ENCODE assay signal across 8 cellular contexts in the genomic region with DNA sequence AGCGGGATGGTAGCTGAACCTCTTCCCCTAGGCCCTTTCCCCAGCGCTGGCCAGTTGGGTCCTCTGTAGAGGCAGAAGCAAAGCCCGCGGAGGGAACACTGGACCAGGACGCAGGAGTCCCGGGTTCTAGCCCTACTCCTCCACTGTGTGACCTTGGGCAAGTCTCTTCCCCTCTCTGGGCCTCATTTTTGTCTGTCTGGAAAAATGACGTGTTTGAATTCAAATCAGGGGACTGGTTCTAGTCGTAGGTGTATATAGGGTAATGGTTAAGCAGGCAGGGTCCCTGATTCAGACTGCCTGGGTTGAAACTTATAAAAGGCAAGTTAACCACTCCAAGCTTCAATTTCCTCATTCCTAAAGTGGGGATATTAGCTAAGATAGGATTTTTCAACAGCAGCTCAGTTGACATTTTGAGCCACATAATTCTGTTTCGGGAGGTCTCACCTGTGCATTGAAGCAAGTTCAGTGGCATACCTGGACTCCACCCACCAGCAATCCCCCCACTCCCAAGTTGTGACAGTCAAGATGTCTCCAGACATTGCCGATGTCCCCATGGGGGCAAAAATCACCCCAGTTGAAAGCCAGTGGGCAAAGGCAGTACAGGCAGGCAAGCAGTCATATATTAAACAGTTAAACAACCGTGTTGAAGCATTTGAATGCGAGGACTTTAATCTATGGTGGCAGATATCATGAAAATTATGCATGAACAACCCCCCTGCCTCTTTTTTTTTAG. TPM values are rescaled to one million over a fixed set of nuclear protein-coding genes. Genes with fewer than 3 reads are reported as not detected.
DNase-seq lines count a peak whose midpoint lies in the region; ATAC-seq and TF ChIP-seq lines count a peak whose summit lies in the region.

No MANE protein-coding gene starts in this region.

- H3K9me3 Mint-ChIP-seq in activated naive CD4-positive, alpha-beta T cell treated with anti-CD3 and anti-CD28 coated beads for 36 hours = no peaks in the 10 kb centered on the region
- H3K9me3 Mint-ChIP-seq in activated CD8-positive, alpha-beta T cell treated with anti-CD3 and anti-CD28 coated beads for 36 hours = no peaks in the 10 kb centered on the region
- H3K9me3 Mint-ChIP-seq in stimulated activated effector memory CD8-positive, alpha-beta T cell treated with anti-CD3 and anti-CD28 coated beads, Interleukin-12 subunit alpha, Interleukin-12 subunit beta, amount 100 ng/mL, for 72 hours = no peaks in the 10 kb centered on the region

- no peak overlapping the region for H3K27ac ChIP-seq in iPS DF 6.9 (ENCODE audit: low read length)

- no peaks in the 10 kb centered on the region for H3K9me3 ChIP-seq in iPS DF 6.9 (ENCODE audit: control insufficient read depth, insufficient read depth, low read length)

- H3K4me3 Mint-ChIP-seq in activated naive CD4-positive, alpha-beta T cell treated with anti-CD3 and anti-CD28 coated beads for 36 hours = peak overlapping the region; percentile 96
- peak overlapping the region; percentile 95 for H3K4me3 Mint-ChIP-seq in activated CD8-positive, alpha-beta T cell treated with anti-CD3 and anti-CD28 coated beads for 36 hours
- H3K4me3 Mint-ChIP-seq in stimulated activated effector memory CD8-positive, alpha-beta T cell treated with anti-CD3 and anti-CD28 coated beads, Interleukin-12 subunit alpha, Interleukin-12 subunit beta, amount 100 ng/mL, for 72 hours = peak overlapping the region; percentile 70

- no peaks in the 10 kb centered on the region for H3K36me3 ChIP-seq in iPS DF 6.9 (ENCODE audit: control insufficient read depth, insufficient read depth, low read length)

- H3K4me3 ChIP-seq in iPS DF 6.9 (ENCODE audit: low read length) = peak overlapping the region; percentile 84

- WGBS in iPS DF 6.9 (ENCODE audit: insufficient coverage, insufficient read length) = no CpG with 5 or more reads among the region's 12 CpGs

- no peaks in the 10 kb centered on the region for H3K27me3 Mint-ChIP-seq in activated naive CD4-positive, alpha-beta T cell treated with anti-CD3 and anti-CD28 coated beads for 36 hours (ENCODE audit: low read depth)
- no peaks in the 10 kb centered on the region for H3K27me3 Mint-ChIP-seq in activated CD8-positive, alpha-beta T cell treated with anti-CD3 and anti-CD28 coated beads for 36 hours

- peaks cover 37% of the 10 kb centered on the region for H3K4me1 Mint-ChIP-seq in activated naive CD4-positive, alpha-beta T cell treated with anti-CD3 and anti-CD28 coated beads for 36 hours (ENCODE audit: low read depth)
- H3K4me1 Mint-ChIP-seq in activated CD8-positive, alpha-beta T cell treated with anti-CD3 and anti-CD28 coated beads for 36 hours (ENCODE audit: low read depth) = peaks cover 33% of the 10 kb centered on the region
- peaks cover 17% of the 10 kb centered on the region for H3K4me1 Mint-ChIP-seq in stimulated activated effector memory CD8-positive, alpha-beta T cell treated with anti-CD3 and anti-CD28 coated beads, Interleukin-12 subunit alpha, Interleukin-12 subunit beta, amount 100 ng/mL, for 72 hours

- ATAC-seq in activated CD8-positive, alpha-beta T cell treated with anti-CD3 and anti-CD28 coated beads for 36 hours = no peak
- ATAC-seq in stimulated activated effector memory CD8-positive, alpha-beta T cell treated with anti-CD3 and anti-CD28 coated beads, Interleukin-12 subunit alpha, Interleukin-12 subunit beta, amount 100 ng/mL, for 72 hours = no peak
- no peak for ATAC-seq in GM21367 (IDR thresholded peaks at IDR 0.05; ENCODE audit: unreplicated experiment)

- POLR2A ChIA-PET in activated CD8-positive, alpha-beta T cell treated with anti-CD3 and anti-CD28 coated beads for 36 hours (lab: Charles Lee) = interaction anchor here (1.0 to 2.9 kb wide), 13 partner anchors 9 to 198 kb away, joined by 3 to 21 read pairs (median 5); partner anchors contain the start of genes DDX54 and RITA1

- DNase-seq in activated naive CD4-positive, alpha-beta T cell treated with anti-CD3 and anti-CD28 coated beads for 36 hours = no peak
- DNase-seq in activated naive CD4-positive, alpha-beta T cell (lab: John Stamatoyannopoulos, UW) = no peak
- no peak for DNase-seq in activated CD8-positive, alpha-beta T cell treated with anti-CD3 and anti-CD28 coated beads for 36 hours
- DNase-seq in iPS DF 6.9 (ENCODE audit: low read depth, low spot score) = no peak
- DNase-seq in stimulated activated effector memory CD8-positive, alpha-beta T cell treated with anti-CD3 and anti-CD28 coated beads, Interleukin-12 subunit alpha, Interleukin-12 subunit beta, amount 100 ng/mL, for 72 hours (ENCODE audit: low spot score in 2 of 2) = peak; percentile 9 to 69
- no peak for DNase-seq in HPDE6-E6E7 (ENCODE audit: extremely low spot score)
- no peak for DNase-seq in DMS 273 (lab: John Stamatoyannopoulos, UW; ENCODE audit: unreplicated experiment)

- CTCF ChIA-PET in activated naive CD4-positive, alpha-beta T cell treated with anti-CD3 and anti-CD28 coated beads for 36 hours (lab: Charles Lee) = interaction anchor here (1.0 to 1.7 kb wide), 8 partner anchors 8 to 47 kb away, joined by 3 to 13 read pairs (median 4); partner anchors contain the start of genes DDX54 and RITA1
- CTCF ChIA-PET in activated CD8-positive, alpha-beta T cell treated with anti-CD3 and anti-CD28 coated beads for 36 hours (lab: Charles Lee) = interaction anchor here (0.8 to 4.6 kb wide), 8 partner anchors 8 to 48 kb away, joined by 3 to 23 read pairs (median 4); no protein-coding TSS in a partner anchor

- no peak for TF ChIP-seq CTCF in activated CD8-positive, alpha-beta T cell treated with anti-CD3 and anti-CD28 coated beads for 36 hours (IDR thresholded peaks at IDR 0.05)

- H3K27me3 ChIP-seq in iPS DF 6.9 (ENCODE audit: control insufficient read depth, insufficient read depth, low read length) = no peaks in the 10 kb centered on the region

- H3K36me3 Mint-ChIP-seq in activated naive CD4-positive, alpha-beta T cell treated with anti-CD3 and anti-CD28 coated beads for 36 hours (ENCODE audit: low read depth) = peaks cover 6% of the 10 kb centered on the region
- H3K36me3 Mint-ChIP-seq in activated CD8-positive, alpha-beta T cell treated with anti-CD3 and anti-CD28 coated beads for 36 hours (ENCODE audit: low read depth) = peaks cover 5% of the 10 kb centered on the region
- H3K36me3 Mint-ChIP-seq in stimulated activated effector memory CD8-positive, alpha-beta T cell treated with anti-CD3 and anti-CD28 coated beads, Interleukin-12 subunit alpha, Interleukin-12 subunit beta, amount 100 ng/mL, for 72 hours = peaks cover 17% of the 10 kb centered on the region

- H3K27ac Mint-ChIP-seq in activated naive CD4-positive, alpha-beta T cell treated with anti-CD3 and anti-CD28 coated beads for 36 hours = peak overlapping the region; percentile 92
- peak overlapping the region; percentile 88 for H3K27ac Mint-ChIP-seq in activated CD8-positive, alpha-beta T cell treated with anti-CD3 and anti-CD28 coated beads for 36 hours
- H3K27ac Mint-ChIP-seq in stimulated activated effector memory CD8-positive, alpha-beta T cell treated with anti-CD3 and anti-CD28 coated beads, Interleukin-12 subunit alpha, Interleukin-12 subunit beta, amount 100 ng/mL, for 72 hours = peak overlapping the region; percentile 85

- intact Hi-C loops in activated naive CD4-positive, alpha-beta T cell treated with anti-CD3 and anti-CD28 coated beads for 36 hours (cut with micrococcal nuclease) = loop anchor here (1.0 to 5.0 kb wide), 8 partner anchors 8 to 740 kb away; partner anchors contain the start of genes DDX54, OAS2, PLBD2 and RITA1
- intact Hi-C loops in activated CD8-positive, alpha-beta T cell treated with anti-CD3 and anti-CD28 coated beads for 36 hours (cut with micrococcal nuclease) = loop anchor here (2.0 kb wide), 1 partner anchor 13 kb away; no protein-coding TSS in a partner anchor

- H3K4me1 ChIP-seq in iPS DF 6.9 (ENCODE audit: control insufficient read depth, insufficient read depth, low read length) = peaks cover 4% of the 10 kb centered on the region; the same call in 1 of the 2 replicates

RNA-seq across cellular contexts. Expression of gene TPCN1, which starts 0.9 kb away (rescaled TPM):
- 10 to 100 TPM; 47.3 to 49.2 TPM for total RNA-seq in activated naive CD4-positive, alpha-beta T cell treated with anti-CD3 and anti-CD28 coated beads for 36 hours
- total RNA-seq in activated CD8-positive, alpha-beta T cell treated with anti-CD3 and anti-CD28 coated beads for 36 hours = 10 to 100 TPM; 29.9 to 33.5 TPM

RNA-seq across cellular contexts. Expression of gene RITA1, which starts 36.6 kb away (rescaled TPM):
- 10 to 100 TPM; 14.0 to 16.1 TPM for total RNA-seq in activated naive CD4-positive, alpha-beta T cell treated with anti-CD3 and anti-CD28 coated beads for 36 hours
- 10 to 100 TPM; 18.5 to 19.1 TPM for total RNA-seq in activated CD8-positive, alpha-beta T cell treated with anti-CD3 and anti-CD28 coated beads for 36 hours

RNA-seq across cellular contexts. Expression of gene DDX54, which starts 36.9 kb away (rescaled TPM):
- 100 to 1,000 TPM; 114 to 116 TPM for total RNA-seq in activated naive CD4-positive, alpha-beta T cell treated with anti-CD3 and anti-CD28 coated beads for 36 hours
- 100 to 1,000 TPM; 112 to 133 TPM for total RNA-seq in activated CD8-positive, alpha-beta T cell treated with anti-CD3 and anti-CD28 coated beads for 36 hours

Comparison
In these comparisons a context has a peak if more than half of its experiments do, and no peak if none do; other contexts are left out.
1. DNase-seq: peak in stimulated activated effector memory CD8-positive, alpha-beta T cell treated with anti-CD3 and anti-CD28 coated beads, Interleukin-12 subunit alpha, Interleukin-12 subunit beta, amount 100 ng/mL, for 72 hours (2 of 2); none in activated naive CD4-positive, alpha-beta T cell treated with anti-CD3 and anti-CD28 coated beads for 36 hours (single experiment), activated naive CD4-positive, alpha-beta T cell (0 of 4), activated CD8-positive, alpha-beta T cell treated with anti-CD3 and anti-CD28 coated beads for 36 hours (single experiment), iPS DF 6.9 (single experiment), HPDE6-E6E7 (single experiment) and DMS 273 (single experiment).
2. Peak in every context shown above with its lines, with median percentiles within 50 percentile points of each other: H3K27ac Mint-ChIP-seq and H3K4me3 Mint-ChIP-seq.